18 cellular contexts compared by ENCODE assay signal in genomic region chr7:142348921-142349401, GRCh38.
A peak's percentile ranks its signal among the peaks of the same experiment; 100 is the strongest.
DNase-seq lines count a peak whose midpoint lies in the region; ATAC-seq and TF ChIP-seq lines count a peak whose summit lies in the region.
"Had no signal": no experiment of that assay in that cellular context is flagged by ENCODE, and none has a peak within 500 bp of the region (broad histone marks: within the 10 kb centered on the region; RNA-seq: fewer than 3 reads in every experiment).

No MANE protein-coding gene starts in this region.

- intact Hi-C loops in activated CD4-positive, alpha-beta memory T cell treated with anti-CD3 and anti-CD28 coated beads for 36 hours (cut with micrococcal nuclease): no loop called here

- ATAC-seq in DND-41 (ENCODE audit: insufficient read depth, low read depth) (peak; percentile 55), GM18858 (IDR thresholded peaks at IDR 0.05; ENCODE audit: unreplicated experiment) (no peak)

- H3K36me3 ChIP-seq in BLaER1 (no peaks in the 10 kb centered on the region), DND-41 (ENCODE audit: insufficient read depth, low read length) (peaks cover 16% of the 10 kb centered on the region; the same call in 1 of the 2 replicates), WERI-Rb-1 (no peaks in the 10 kb centered on the region)
- H3K36me3 ChIP-seq: SJCRH30 had no signal

- H3K9ac ChIP-seq in BLaER1 (no peak overlapping the region), DND-41 (ENCODE audit: low read depth, low read length) (peak overlapping the region; percentile 74)

- H3K4me1 ChIP-seq in BLaER1: peaks cover 33% of the 10 kb centered on the region
- H3K4me1 ChIP-seq in DND-41 (ENCODE audit: insufficient read depth, low read length): peaks cover 73% of the 10 kb centered on the region
- H3K4me1 ChIP-seq: SJCRH30 had no signal

- H3K79me2 ChIP-seq in DND-41 (ENCODE audit: insufficient read depth, low read length): peaks cover 57% of the 10 kb centered on the region

- H3K4me1 Mint-ChIP-seq in activated CD4-positive, alpha-beta memory T cell treated with anti-CD3 and anti-CD28 coated beads, Interleukin-2, amount 10 ng/mL, durations not matched to agents 7 days and 5 days: peaks cover 25% of the 10 kb centered on the region
- peaks cover 40% of the 10 kb centered on the region for H3K4me1 Mint-ChIP-seq in activated CD4-positive, alpha-beta memory T cell treated with anti-CD3 and anti-CD28 coated beads for 36 hours (ENCODE audit: low read depth)

- no peak for DNase-seq in activated CD4-positive, alpha-beta memory T cell treated with anti-CD3 and anti-CD28 coated beads, Interleukin-2, amount 10 ng/mL, durations not matched to agents 7 days and 5 days
- DNase-seq in activated CD4-positive, alpha-beta memory T cell treated with anti-CD3 and anti-CD28 coated beads for 36 hours: no peak
- DNase-seq in DND-41: peak; percentile 89
- DNase-seq in WERI-Rb-1: peak; percentile 87
- no peak for DNase-seq in NCI-H345 treated with DMSO at 0.1 percent for 48 hours (lab: John Stamatoyannopoulos, UW; ENCODE audit: unreplicated experiment)
- no peak for DNase-seq in central memory CD4-positive, alpha-beta T cell
- DNase-seq: COR-L47, DMS79, H7, MV-4-11, NCI-H1105 treated with DMSO at 0.1 percent for 48 hours, NCI-H2081, NCI-H446 treated with DMSO at 0.1 percent for 48 hours, SJCRH30 had no signal

- H3K27ac ChIP-seq in BLaER1: no peak overlapping the region
- peak overlapping the region; percentile 93 for H3K27ac ChIP-seq in DND-41 (ENCODE audit: low read length)
- H3K27ac ChIP-seq in WERI-Rb-1: peak overlapping the region; percentile 83
- H3K27ac ChIP-seq: SJCRH30 had no signal

- H3K4me3 ChIP-seq in BLaER1: no peak overlapping the region
- peak overlapping the region; percentile 21 to 57; a peak in 3 of 4 replicates for H3K4me3 ChIP-seq in DND-41 (ENCODE audit: low read depth in 1 of 2, low read length in 2 of 2)
- peak overlapping the region; percentile 18 for H3K4me3 ChIP-seq in WERI-Rb-1 (ENCODE audit: low read depth, low read length)
- H3K4me3 ChIP-seq: SJCRH30 had no signal

- no peaks in the 10 kb centered on the region for H4K20me1 ChIP-seq in BLaER1
- H4K20me1 ChIP-seq in DND-41 (ENCODE audit: insufficient read depth, low read length): no peaks in the 10 kb centered on the region

- no peak overlapping the region for H3K4me3 Mint-ChIP-seq in activated CD4-positive, alpha-beta memory T cell treated with anti-CD3 and anti-CD28 coated beads, Interleukin-2, amount 10 ng/mL, durations not matched to agents 7 days and 5 days
- H3K4me3 Mint-ChIP-seq in activated CD4-positive, alpha-beta memory T cell treated with anti-CD3 and anti-CD28 coated beads for 36 hours: no peak overlapping the region
- H3K4me3 Mint-ChIP-seq: CD14-positive monocyte, IgD-negative memory B cell had no signal

- no peaks in the 10 kb centered on the region for H3K9me3 Mint-ChIP-seq in activated CD4-positive, alpha-beta memory T cell treated with anti-CD3 and anti-CD28 coated beads, Interleukin-2, amount 10 ng/mL, durations not matched to agents 7 days and 5 days
- H3K9me3 Mint-ChIP-seq in activated CD4-positive, alpha-beta memory T cell treated with anti-CD3 and anti-CD28 coated beads for 36 hours: no peaks in the 10 kb centered on the region

- H3K27me3 Mint-ChIP-seq in activated CD4-positive, alpha-beta memory T cell treated with anti-CD3 and anti-CD28 coated beads, Interleukin-2, amount 10 ng/mL, durations not matched to agents 7 days and 5 days: peaks cover 4% of the 10 kb centered on the region
- H3K27me3 Mint-ChIP-seq in activated CD4-positive, alpha-beta memory T cell treated with anti-CD3 and anti-CD28 coated beads for 36 hours: no peaks in the 10 kb centered on the region

- H3K36me3 Mint-ChIP-seq in activated CD4-positive, alpha-beta memory T cell treated with anti-CD3 and anti-CD28 coated beads, Interleukin-2, amount 10 ng/mL, durations not matched to agents 7 days and 5 days (ENCODE audit: low read depth): no peaks in the 10 kb centered on the region
- H3K36me3 Mint-ChIP-seq in activated CD4-positive, alpha-beta memory T cell treated with anti-CD3 and anti-CD28 coated beads for 36 hours: no peaks in the 10 kb centered on the region
- H3K36me3 Mint-ChIP-seq: CD14-positive monocyte, IgD-negative memory B cell had no signal

- no peak for TF ChIP-seq CTCF in DND-41 (IDR thresholded peaks at IDR 0.05; ENCODE audit: borderline replicate concordance, extremely low read depth, low read length, poor library complexity, severe bottlenecking)
- no peak for TF ChIP-seq CTCF in WERI-Rb-1 (IDR thresholded peaks at IDR 0.05; ENCODE audit: low read depth, low read length)

- H3K27ac Mint-ChIP-seq in activated CD4-positive, alpha-beta memory T cell treated with anti-CD3 and anti-CD28 coated beads, Interleukin-2, amount 10 ng/mL, durations not matched to agents 7 days and 5 days: peak overlapping the region; percentile 17
- no peak overlapping the region for H3K27ac Mint-ChIP-seq in activated CD4-positive, alpha-beta memory T cell treated with anti-CD3 and anti-CD28 coated beads for 36 hours
- H3K27ac Mint-ChIP-seq: CD14-positive monocyte, IgD-negative memory B cell had no signal

- H2AFZ ChIP-seq in DND-41 (ENCODE audit: low read depth, low read length): no peak overlapping the region

- H3K9me3 ChIP-seq in BLaER1: peaks cover 4% of the 10 kb centered on the region; the same call in 1 of the 2 replicates
- no peaks in the 10 kb centered on the region for H3K9me3 ChIP-seq in DND-41 (ENCODE audit: insufficient read depth, low read length, severe bottlenecking)
- no peaks in the 10 kb centered on the region for H3K9me3 ChIP-seq in WERI-Rb-1 (ENCODE audit: severe bottlenecking)
- H3K9me3 ChIP-seq: SJCRH30 had no signal

- CTCF ChIA-PET in activated CD4-positive, alpha-beta memory T cell treated with anti-CD3 and anti-CD28 coated beads, Interleukin-2, amount 10 ng/mL, durations not matched to agents 7 days and 5 days (lab: Charles Lee): no interaction called here
- CTCF ChIA-PET in activated CD4-positive, alpha-beta memory T cell treated with anti-CD3 and anti-CD28 coated beads for 36 hours (lab: Charles Lee): no interaction called here

- H3K27me3 ChIP-seq in BLaER1: no peaks in the 10 kb centered on the region
- no peaks in the 10 kb centered on the region for H3K27me3 ChIP-seq in DND-41 (ENCODE audit: insufficient read depth, low read length, poor library complexity)
- no peaks in the 10 kb centered on the region for H3K27me3 ChIP-seq in WERI-Rb-1 (ENCODE audit: insufficient read depth, low read depth, severe bottlenecking)

- H3K4me2 ChIP-seq in BLaER1 (peak overlapping the region; percentile 9; the same call in 1 of the 2 replicates), DND-41 (ENCODE audit: insufficient read depth, low read length) (peak overlapping the region; percentile 45)

- POLR2A ChIA-PET in activated CD4-positive, alpha-beta memory T cell treated with anti-CD3 and anti-CD28 coated beads, Interleukin-2, amount 10 ng/mL, durations not matched to agents 7 days and 5 days (lab: Charles Lee): no interaction called here
- POLR2A ChIA-PET in activated CD4-positive, alpha-beta memory T cell treated with anti-CD3 and anti-CD28 coated beads for 36 hours (lab: Charles Lee): no interaction called here

Comparison
In these comparisons a context has a peak if more than half of its experiments do, and no peak if none do; other contexts are left out.
1. DNase-seq: peak in DND-41 (single experiment) and WERI-Rb-1 (single experiment); none in activated CD4-positive, alpha-beta memory T cell treated with anti-CD3 and anti-CD28 coated beads, Interleukin-2, amount 10 ng/mL, durations not matched to agents 7 days and 5 days (single experiment), activated CD4-positive, alpha-beta memory T cell treated with anti-CD3 and anti-CD28 coated beads for 36 hours (single experiment), NCI-H345 treated with DMSO at 0.1 percent for 48 hours (single experiment) and central memory CD4-positive, alpha-beta T cell (single experiment).